26 cellular contexts compared by ENCODE assay signal in the genomic region with DNA sequence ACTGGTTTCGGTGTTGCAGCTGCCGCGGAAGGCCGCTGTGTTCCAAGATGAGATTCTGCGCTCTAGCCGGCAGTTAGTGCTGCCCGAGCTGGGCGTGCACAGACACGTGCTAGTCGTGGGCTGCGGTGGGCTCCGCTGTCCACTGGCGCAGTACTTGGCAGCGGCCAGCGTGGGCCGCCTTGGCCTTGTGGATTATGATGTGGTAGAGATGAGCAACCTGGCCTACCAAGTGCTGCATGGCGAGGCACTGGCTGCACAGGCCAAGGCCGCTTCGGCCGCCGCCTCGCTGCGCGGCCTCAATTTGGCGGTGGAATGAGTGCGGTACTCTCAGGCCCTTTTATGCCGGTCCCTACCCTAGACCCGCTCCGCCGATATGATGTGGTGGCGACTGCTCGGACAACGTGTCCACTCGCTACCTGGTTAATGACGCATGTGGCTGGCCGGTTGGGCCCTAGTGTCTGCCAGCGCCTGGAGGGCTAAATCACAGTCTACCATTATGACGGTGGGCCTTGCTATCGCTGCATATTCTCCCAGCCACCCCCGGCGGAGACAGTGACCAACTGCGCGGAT. TPM values are rescaled to one million over a fixed set of nuclear protein-coding genes. Genes with fewer than 3 reads are reported as not detected.
"Had no signal": no experiment of that assay in that cellular context is flagged by ENCODE, and none has a peak within 500 bp of the region (broad histone marks: within the 10 kb centered on the region; RNA-seq: fewer than 3 reads in every experiment).

No MANE protein-coding gene starts in this region.

- H3K4me3 ChIP-seq: esophagus squamous epithelium, gastroesophageal sphincter, lung, neural progenitor cell, pancreas, spleen, thoracic aorta, transverse colon had no signal

- H2AFZ ChIP-seq: neural progenitor cell had no signal

- ATAC-seq: effector memory CD8-positive, alpha-beta T cell; gastroesophageal sphincter; left lobe of liver; natural killer cell treated with Interleukin-12 subunit alpha and Interleukin-12 subunit beta and Interleukin-15 and Interleukin-18, amount 100 ng/mL, for 72 hours; pancreas; sciatic nerve; stimulated activated memory B cell treated with anti-CD40 and anti-IgM and Interleukin-4, amounts not matched to agents 10 μg/mL and 1 μg/mL and 100 μg/mL, for 72 hours; stimulated activated naive CD8-positive, alpha-beta T cell treated with anti-CD3 and anti-CD28 coated beads, Interleukin-15, amount 100 ng/mL, for 72 hours had no signal

- H3K4me2 ChIP-seq: neural progenitor cell had no signal

- H3K4me1 Mint-ChIP-seq: neural progenitor cell had no signal

- H3K36me3 ChIP-seq: esophagus squamous epithelium, gastroesophageal sphincter, pancreas, spleen, thoracic aorta, transverse colon had no signal

- FAIRE-seq: colon, pancreas had no signal

- H3K27ac ChIP-seq: esophagus squamous epithelium, gastroesophageal sphincter, neural progenitor cell, pancreas, spleen, thoracic aorta, transverse colon had no signal

- H3K9ac ChIP-seq: neural progenitor cell had no signal

- H3K27ac Mint-ChIP-seq: dendritic cell treated with granulocyte-macrophage colony-stimulating factor and Interleukin-4, amounts not matched to agents 40 ng/mL and 50 ng/mL, for 4 days; effector memory CD8-positive, alpha-beta T cell; natural killer cell treated with Interleukin-12 subunit alpha and Interleukin-12 subunit beta and Interleukin-15 and Interleukin-18, amount 100 ng/mL, for 72 hours; neural progenitor cell; progenitor cell of endocrine pancreas; stimulated activated memory B cell treated with anti-CD40 and anti-IgM and Interleukin-4, amounts not matched to agents 10 μg/mL and 1 μg/mL and 100 μg/mL, for 72 hours; stimulated activated naive CD8-positive, alpha-beta T cell treated with anti-CD3 and anti-CD28 coated beads, Interleukin-15, amount 100 ng/mL, for 72 hours had no signal

- H3K4me1 ChIP-seq: esophagus squamous epithelium, gastroesophageal sphincter, neural progenitor cell, pancreas, transverse colon had no signal

- H3K9me3 ChIP-seq: esophagus squamous epithelium, pancreas, thoracic aorta, transverse colon had no signal

- H3K9me3 Mint-ChIP-seq: effector memory CD8-positive, alpha-beta T cell; natural killer cell treated with Interleukin-12 subunit alpha and Interleukin-12 subunit beta and Interleukin-15 and Interleukin-18, amount 100 ng/mL, for 72 hours; neural progenitor cell had no signal

- H3K36me3 Mint-ChIP-seq: natural killer cell treated with Interleukin-12 subunit alpha and Interleukin-12 subunit beta and Interleukin-15 and Interleukin-18, amount 100 ng/mL, for 72 hours; neural progenitor cell; stimulated activated memory B cell treated with anti-CD40 and anti-IgM and Interleukin-4, amounts not matched to agents 10 μg/mL and 1 μg/mL and 100 μg/mL, for 72 hours had no signal

- H3K27me3 Mint-ChIP-seq: progenitor cell of endocrine pancreas; stimulated activated memory B cell treated with anti-CD40 and anti-IgM and Interleukin-4, amounts not matched to agents 10 μg/mL and 1 μg/mL and 100 μg/mL, for 72 hours; stimulated activated naive CD8-positive, alpha-beta T cell treated with anti-CD3 and anti-CD28 coated beads, Interleukin-15, amount 100 ng/mL, for 72 hours had no signal

- H3K4me3 Mint-ChIP-seq: dendritic cell treated with granulocyte-macrophage colony-stimulating factor and Interleukin-4, amounts not matched to agents 40 ng/mL and 50 ng/mL, for 4 days; effector memory CD8-positive, alpha-beta T cell; natural killer cell treated with Interleukin-12 subunit alpha and Interleukin-12 subunit beta and Interleukin-15 and Interleukin-18, amount 100 ng/mL, for 72 hours; neural progenitor cell; stimulated activated memory B cell treated with anti-CD40 and anti-IgM and Interleukin-4, amounts not matched to agents 10 μg/mL and 1 μg/mL and 100 μg/mL, for 72 hours; stimulated activated naive CD8-positive, alpha-beta T cell treated with anti-CD3 and anti-CD28 coated beads, Interleukin-15, amount 100 ng/mL, for 72 hours had no signal

- H3K27me3 ChIP-seq: esophagus squamous epithelium, gastroesophageal sphincter, neural progenitor cell, pancreas, spleen, transverse colon had no signal

- DNase-seq: cerebellar nuclear complex; effector memory CD8-positive, alpha-beta T cell; esophagus squamous epithelium; foreskin fibroblast; mesenchymal stem cell; midbrain; occipital lobe; pancreas; spleen; stimulated activated CD4-positive, alpha-beta T cell treated with anti-CD3 and anti-CD28 coated beads, Interleukin-15, amount 100 ng/mL, for 24 hours; stimulated activated CD4-positive, alpha-beta T cell treated with anti-CD3 and anti-CD28 coated beads, Interleukin-1b, Interleukin-23, amount 100 ng/mL, for 48 hours; stimulated activated CD4-positive, alpha-beta T cell treated with anti-CD3 and anti-CD28 coated beads, Interleukin-4, amount 100 ng/mL, for 24 hours; stimulated activated naive CD8-positive, alpha-beta T cell treated with anti-CD3 and anti-CD28 coated beads, Interleukin-15, amount 100 ng/mL, for 72 hours; transverse colon had no signal

RNA-seq across cellular contexts. Expression of gene SYT16, which starts 51.9 kb away (rescaled TPM):
- total RNA-seq: sciatic nerve, subcutaneous adipose tissue, thoracic aorta had no signal
